ENCODE assay signal across 1 cellular context in genomic region chr14:23095196-23096108, GRCh38.
A peak's percentile ranks its signal among the peaks of the same experiment; 100 is the strongest.
TF ChIP-seq lines count a peak whose summit lies in the region.

TSS of gene C14orf119 (plus strand) at chr14:23095505. CDS start at chr14:23097659, 2,154 bp downstream.

TF ChIP-seq in HepG2, 621 proteins besides CTCF, POLR2A, EP300 and RAD21 (continued from another document and continues in another):
- 0 out of 2 replicates have a peak, but pooled peaks have one; percentile 10 for TF ChIP-seq ZBTB46 (CRISPR knock-in tag; IDR thresholded peaks at IDR 0.05; ENCODE audit: borderline replicate concordance)
- TF ChIP-seq ZBTB44 (CRISPR knock-in tag; IDR thresholded peaks at IDR 0.05), result no peak
- TF ChIP-seq THAP7 (CRISPR knock-in tag; IDR thresholded peaks at IDR 0.05), result no peak
- TF ChIP-seq TP53 (CRISPR knock-in tag; conservative IDR thresholded peaks at IDR 0.05), result 0 out of 2 replicates have a peak, but pooled peaks have one; percentile 28
- peak; percentile 48; the same call in 1 of the 2 replicates for TF ChIP-seq HHEX (CRISPR knock-in tag; IDR thresholded peaks at IDR 0.05)
- peak; percentile 85 for TF ChIP-seq FOSL2 (CRISPR knock-in tag; IDR thresholded peaks at IDR 0.05)
- peak; percentile 29; the same call in 1 of the 2 replicates for TF ChIP-seq CENPBD1 (CRISPR knock-in tag; IDR thresholded peaks at IDR 0.05; ENCODE audit: borderline replicate concordance, low read depth)
- TF ChIP-seq ZGPAT (CRISPR knock-in tag; IDR thresholded peaks at IDR 0.05), result peak; percentile 45
- peak; percentile 61 for TF ChIP-seq HMG20B (CRISPR knock-in tag; conservative IDR thresholded peaks at IDR 0.05)
- no peak; the same call in 1 of the 2 replicates for TF ChIP-seq TGIF2 (CRISPR knock-in tag; IDR thresholded peaks at IDR 0.05)
- TF ChIP-seq NCOA2 (CRISPR knock-in tag; IDR thresholded peaks at IDR 0.05), result no peak; the same call in 1 of the 2 replicates
- peak; percentile 89; the same call in 1 of the 2 replicates for TF ChIP-seq ETV6 (CRISPR knock-in tag; conservative IDR thresholded peaks at IDR 0.05)
- no peak for TF ChIP-seq NBN (conservative IDR thresholded peaks at IDR 0.05)
- TF ChIP-seq BRF2 (CRISPR knock-in tag; IDR thresholded peaks at IDR 0.05), result no peak
- peak; percentile 54; the same call in 1 of the 2 replicates for TF ChIP-seq NCOR1 (IDR thresholded peaks at IDR 0.05; ENCODE audit: borderline replicate concordance, low read length)
- TF ChIP-seq NFYB (CRISPR knock-in tag; IDR thresholded peaks at IDR 0.05), result peak; percentile 80
- no peak; the same call in 1 of the 2 replicates for TF ChIP-seq ELF3 (CRISPR knock-in tag; IDR thresholded peaks at IDR 0.05)
- no peak; the same call in 1 of the 2 replicates for TF ChIP-seq SMYD3 (CRISPR knock-in tag; IDR thresholded peaks at IDR 0.05)
- TF ChIP-seq ZNF713 (CRISPR knock-in tag; IDR thresholded peaks at IDR 0.05), result peak; percentile 87; the same call in 1 of the 2 replicates
- TF ChIP-seq BCLAF1 (IDR thresholded peaks at IDR 0.05), result no peak
- TF ChIP-seq FOXO4 (CRISPR knock-in tag; conservative IDR thresholded peaks at IDR 0.05), result no peak
- no peak; the same call in 1 of the 2 replicates for TF ChIP-seq ZNF790 (CRISPR knock-in tag; IDR thresholded peaks at IDR 0.05; ENCODE audit: borderline replicate concordance)
- TF ChIP-seq SIN3A (IDR thresholded peaks at IDR 0.05; ENCODE audit: borderline replicate concordance, low read depth, low read length), result peak; percentile 93
- peak; percentile 84; the same call in 1 of the 2 replicates for TF ChIP-seq ZNF766 (CRISPR knock-in tag; IDR thresholded peaks at IDR 0.05; ENCODE audit: borderline replicate concordance)
- TF ChIP-seq POLR2G (IDR thresholded peaks at IDR 0.05; ENCODE audit: low read depth, low read length), result peak; percentile 94
- no peak for TF ChIP-seq ZBTB2 (CRISPR knock-in tag; IDR thresholded peaks at IDR 0.05; ENCODE audit: low read depth)
- TF ChIP-seq ZNF33A (CRISPR knock-in tag; IDR thresholded peaks at IDR 0.05; ENCODE audit: borderline replicate concordance), result 0 out of 2 replicates have a peak, but pooled peaks have one; percentile 11
- TF ChIP-seq ZSCAN29 (CRISPR knock-in tag; conservative IDR thresholded peaks at IDR 0.05), result peak; percentile 8; the same call in 1 of the 2 replicates
- 0 out of 2 replicates have a peak, but pooled peaks have one; percentile 59 for TF ChIP-seq KLF15 (CRISPR knock-in tag; IDR thresholded peaks at IDR 0.05; ENCODE audit: borderline replicate concordance)
- TF ChIP-seq NR1H2 (CRISPR knock-in tag; IDR thresholded peaks at IDR 0.05; ENCODE audit: borderline replicate concordance, low read depth), result no peak
- no peak for TF ChIP-seq JUNB (CRISPR knock-in tag; IDR thresholded peaks at IDR 0.05; ENCODE audit: borderline replicate concordance)
- TF ChIP-seq HOXA3 (CRISPR knock-in tag; IDR thresholded peaks at IDR 0.05), result peak; percentile 12; the same call in 1 of the 2 replicates
- TF ChIP-seq GATA4 (IDR thresholded peaks at IDR 0.05; ENCODE audit: borderline replicate concordance, low read depth), result peak; percentile 75
- 0 out of 2 replicates have a peak, but pooled peaks have one; percentile 28 for TF ChIP-seq ZNF512B (CRISPR knock-in tag; IDR thresholded peaks at IDR 0.05; ENCODE audit: borderline replicate concordance)
- TF ChIP-seq FUBP1 (CRISPR knock-in tag; IDR thresholded peaks at IDR 0.05; ENCODE audit: borderline replicate concordance), result no peak
- peak; percentile 19; the same call in 1 of the 2 replicates for TF ChIP-seq ZNF510 (CRISPR knock-in tag; IDR thresholded peaks at IDR 0.05; ENCODE audit: low read depth)
- peak; percentile 64; the same call in 1 of the 2 replicates for TF ChIP-seq ZNF44 (CRISPR knock-in tag; IDR thresholded peaks at IDR 0.05)
- TF ChIP-seq KDM5A (IDR thresholded peaks at IDR 0.05; ENCODE audit: borderline replicate concordance, low read length), result peak; percentile 85
